ENCODE assay signal across 9 cellular contexts in the genomic region with DNA sequence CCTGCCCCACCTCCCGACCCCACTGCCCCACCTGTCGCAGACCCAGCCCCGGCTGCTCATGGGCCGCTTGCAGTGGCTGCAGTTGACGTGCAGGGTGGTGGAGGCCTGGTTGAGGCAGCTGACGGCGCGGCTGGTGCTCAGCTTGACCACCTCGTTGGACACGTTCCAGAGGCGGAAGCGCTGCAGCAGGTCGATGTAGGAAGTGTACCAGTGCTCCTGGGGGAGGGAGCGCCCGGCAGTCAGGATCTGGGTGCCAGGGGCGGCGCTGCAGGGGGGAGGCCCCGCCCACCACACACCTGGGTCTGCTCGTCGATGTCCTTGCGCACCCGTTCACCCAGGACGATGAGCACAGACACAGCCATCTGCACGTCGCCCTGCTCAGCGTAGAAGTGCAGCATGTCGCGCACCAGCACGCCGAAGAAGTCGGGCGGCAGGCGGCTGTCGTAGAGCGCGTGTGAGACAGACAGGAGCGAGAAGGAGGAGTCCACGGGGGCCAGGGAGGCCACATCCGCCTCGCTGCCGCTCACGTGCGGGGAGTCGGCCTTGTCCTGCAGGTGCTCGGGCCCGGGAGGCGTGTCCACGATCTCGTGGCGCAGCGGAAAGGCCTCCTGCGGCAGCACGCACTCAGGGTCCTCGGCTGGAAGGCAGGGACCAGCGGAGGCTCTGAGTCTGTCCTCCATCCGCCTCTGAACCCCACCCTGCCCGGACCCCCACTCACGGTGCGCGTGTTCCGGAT. TPM values are rescaled to one million over a fixed set of nuclear protein-coding genes. Genes with fewer than 3 reads are reported as not detected.
DNase-seq lines count a peak whose midpoint lies in the region; ATAC-seq, FAIRE-seq and TF ChIP-seq lines count a peak whose summit lies in the region.
"Had no signal": no experiment of that assay in that cellular context is flagged by ENCODE, and none has a peak within 500 bp of the region (broad histone marks: within the 10 kb centered on the region; RNA-seq: fewer than 3 reads in every experiment).

No MANE protein-coding gene starts in this region.

- intact Hi-C loops in right lobe of liver (cut with DNase I), result no loop called here
- intact Hi-C loops in activated naive CD4-positive, alpha-beta T cell treated with anti-CD3 and anti-CD28 coated beads for 36 hours (cut with micrococcal nuclease), result loop anchor here (2.0 to 5.0 kb wide), 3 partner anchors 37 to 158 kb away; partner anchors contain the start of genes ANTKMT, CAPN15 and METTL26

- peaks cover 12% of the 10 kb centered on the region for H3K36me3 Mint-ChIP-seq in activated naive CD4-positive, alpha-beta T cell treated with anti-CD3 and anti-CD28 coated beads for 36 hours (ENCODE audit: low read depth)

- TF ChIP-seq CTCF in A549 (IDR thresholded peaks at IDR 0.05) (no peak), HEK293 (tag by site-specific recombination; IDR thresholded peaks at IDR 0.05) (no peak), RWPE1 (conservative IDR thresholded peaks at IDR 0.05; ENCODE audit: low read depth) (no peak), right lobe of liver (IDR thresholded peaks at IDR 0.05) (no peak)

- peak overlapping the region; percentile 91 to 93 for H3K27ac ChIP-seq in A549
- H3K27ac ChIP-seq in HEK293 (ENCODE audit: extremely low read depth, low read depth, low read length), result no peak overlapping the region; the same call in 1 of the 2 replicates
- peak overlapping the region; percentile 94 for H3K27ac ChIP-seq in RWPE1
- no peak overlapping the region for H3K27ac ChIP-seq in right lobe of liver
- H3K27ac ChIP-seq: neural progenitor cell had no signal

- peak overlapping the region; percentile 76 for H3K4me3 ChIP-seq in A549
- H3K4me3 ChIP-seq in HEK293 (ENCODE audit: low read depth, low read length), result no peak overlapping the region
- peak overlapping the region in 2 of 3 donors; percentile 68 to 84 for H3K4me3 ChIP-seq in right lobe of liver

- H3K9me3 Mint-ChIP-seq in activated naive CD4-positive, alpha-beta T cell treated with anti-CD3 and anti-CD28 coated beads for 36 hours, result no peaks in the 10 kb centered on the region
- H3K9me3 Mint-ChIP-seq: neural progenitor cell had no signal

- CTCF ChIA-PET in A549 (lab: Yijun Ruan, JAX), result interaction anchor here (0.8 to 4.8 kb wide), 3 partner anchors 18 to 27 kb away, joined by 3 to 32 read pairs (median 11); partner anchors contain the start of gene RHOT2
- CTCF ChIA-PET in HEK293 (lab: Yijun Ruan, JAX), result interaction anchor here (1.8 kb wide), 1 partner anchor 27 kb away, joined by 3 read pairs; no protein-coding TSS in a partner anchor
- CTCF ChIA-PET in RWPE1 (lab: Yijun Ruan, JAX), result interaction anchor here (0.7 to 1.6 kb wide), 3 partner anchors 14 to 93 kb away, joined by 3 to 5 read pairs (median 3); partner anchors contain the start of gene METRN
- CTCF ChIA-PET in activated naive CD4-positive, alpha-beta T cell treated with anti-CD3 and anti-CD28 coated beads for 36 hours (lab: Charles Lee), result no interaction called here

- no peak overlapping the region for H3K4me3 Mint-ChIP-seq in activated naive CD4-positive, alpha-beta T cell treated with anti-CD3 and anti-CD28 coated beads for 36 hours

- peaks cover 3 to 72% of the 10 kb centered on the region in 2 experiments; a peak in 1 of 3 replicates for H3K36me3 ChIP-seq in HEK293 (ENCODE audit: control insufficient read depth in 2 of 2, insufficient read depth in 1 of 2, low read length in 2 of 2)
- peaks cover 0 to 21% (median 7%) of the 10 kb centered on the region in 4 donors for H3K36me3 ChIP-seq in right lobe of liver

- DNase-seq in A549 (ENCODE audit: low read depth in 1 of 2, low spot score in 1 of 2), result no peak
- DNase-seq in RWPE1 (ENCODE audit: low spot score), result no peak
- DNase-seq in right lobe of liver, result peak in 2 of 3 donors; percentile 67 to 69
- DNase-seq in iPS-NIHi11 (ENCODE audit: low spot score), result no peak
- DNase-seq in activated naive CD4-positive, alpha-beta T cell treated with anti-CD3 and anti-CD28 coated beads for 36 hours, result no peak

- ATAC-seq in A549 (no peak), right lobe of liver (no peak), GM21529 (IDR thresholded peaks at IDR 0.05; ENCODE audit: unreplicated experiment) (no peak), HG03439 (IDR thresholded peaks at IDR 0.05; ENCODE audit: unreplicated experiment) (no peak)

- peak overlapping the region; percentile 93 for H3K4me2 ChIP-seq in A549

- POLR2A ChIA-PET in A549 (lab: Yijun Ruan, JAX), result interaction anchor here (1.7 kb wide), 1 partner anchor 10 kb away, joined by 6 read pairs; no protein-coding TSS in a partner anchor
- POLR2A ChIA-PET in HEK293 (lab: Yijun Ruan, JAX), result interaction anchor here (1.0 to 1.4 kb wide), 7 partner anchors 10 to 450 kb away, joined by 3 to 9 read pairs (median 4); partner anchors contain the start of genes CCDC78, FAM234A, HAGHL and RHBDL1
- POLR2A ChIA-PET in RWPE1 (lab: Yijun Ruan, JAX; ENCODE audit: low non-redundant PET), result no interaction called here

- no peak for TF ChIP-seq RAD21 in A549 (conservative IDR thresholded peaks at IDR 0.05 in 1 of 2, IDR thresholded peaks at IDR 0.05 in 1 of 2)

- peaks cover 48% of the 10 kb centered on the region for H3K4me1 Mint-ChIP-seq in activated naive CD4-positive, alpha-beta T cell treated with anti-CD3 and anti-CD28 coated beads for 36 hours (ENCODE audit: low read depth)

- H3K9me3 ChIP-seq in A549 (no peaks in the 10 kb centered on the region), HEK293 (ENCODE audit: control insufficient read depth, insufficient read depth, low read depth, low read length) (no peaks in the 10 kb centered on the region), right lobe of liver (no peaks in the 10 kb centered on the region)

- H3K4me1 ChIP-seq in A549, result peaks cover 37% of the 10 kb centered on the region
- peaks cover 9% of the 10 kb centered on the region; the same call in 1 of the 2 replicates for H3K4me1 ChIP-seq in HEK293 (ENCODE audit: control insufficient read depth, insufficient read depth, low read length)
- peaks cover 0 to 47% (median 20%) of the 10 kb centered on the region in 4 donors for H3K4me1 ChIP-seq in right lobe of liver

- 94% methylated on average over 49 of the region's 61 CpGs for WGBS in A549 (ENCODE audit: missing lambda C conversion rate)
- WGBS in right lobe of liver (ENCODE audit: insufficient coverage, low coverage, low lambda C conversion rate, missing lambda C conversion rate), result 96% methylated on average over 4 of the region's 61 CpGs

- no peak for FAIRE-seq in A549 (lab: Jason Lieb, UNC)

- no peak for TF ChIP-seq POLR2A in A549 (IDR thresholded peaks at IDR 0.05; ENCODE audit: low read length)
- no peak for TF ChIP-seq POLR2A in right lobe of liver (IDR thresholded peaks at IDR 0.05)

- H3K27me3 ChIP-seq in right lobe of liver, result no peaks in the 10 kb centered on the region
- H3K27me3 ChIP-seq: neural progenitor cell had no signal

- no peaks in the 10 kb centered on the region for H3K27me3 Mint-ChIP-seq in activated naive CD4-positive, alpha-beta T cell treated with anti-CD3 and anti-CD28 coated beads for 36 hours (ENCODE audit: low read depth)

- no peak overlapping the region for H3K27ac Mint-ChIP-seq in activated naive CD4-positive, alpha-beta T cell treated with anti-CD3 and anti-CD28 coated beads for 36 hours
- H3K27ac Mint-ChIP-seq: neural progenitor cell had no signal

- TF ChIP-seq EP300 in A549 (IDR thresholded peaks at IDR 0.05), result no peak

RNA-seq across cellular contexts. Expression of gene JMJD8, which starts 1.0 kb away (rescaled TPM):
- polyA plus RNA-seq in A549 (2011; rRNA removed) (37.5 and 43.8 TPM in 2 replicates), A549 (2017; fragmentation: RNase III; extraction: RNeasy Plus Mini Kit Qiagen cat#74134 plus additional on column Dnase treatment) (72.6 to 77.0 TPM (median 73.7 TPM) in 3 replicates)
- polyA plus RNA-seq in A549 (2012; cell fraction: cytosol; rRNA removed), result 109 and 141 TPM in 2 replicates
- polyA plus RNA-seq in A549 (2012; cell fraction: nucleus; rRNA removed), result 182 and 269 TPM in 2 replicates
- polyA minus RNA-seq in A549 (2011; rRNA and poly(A)+ RNA removed), result 33.6 and 39.1 TPM in 2 replicates
- total RNA-seq in right lobe of liver, result 10 to 100 TPM; 26.9 to 68.1 (median 36.9) TPM
- total RNA-seq in activated naive CD4-positive, alpha-beta T cell treated with anti-CD3 and anti-CD28 coated beads for 36 hours, result 10 to 100 TPM; 18.2 to 20.5 TPM

RNA-seq across cellular contexts. Expression of gene STUB1, which starts 4.9 kb away (rescaled TPM):
- polyA plus RNA-seq in A549 (2011; rRNA removed), result 53.2 and 60.6 TPM in 2 replicates
- 134 and 143 TPM in 2 replicates for polyA plus RNA-seq in A549 (2012; cell fraction: cytosol; rRNA removed)
- polyA plus RNA-seq in A549 (2012; cell fraction: nucleus; rRNA removed), result 123 and 167 TPM in 2 replicates
- 90.0 to 93.5 TPM (median 90.4 TPM) in 3 replicates for polyA plus RNA-seq in A549 (2017; fragmentation: RNase III; extraction: RNeasy Plus Mini Kit Qiagen cat#74134 plus additional on column Dnase treatment)
- 18.1 and 28.3 TPM in 2 replicates for polyA minus RNA-seq in A549 (2011; rRNA and poly(A)+ RNA removed)
- total RNA-seq in right lobe of liver, result 10 to 100 TPM; 37.3 to 69.6 (median 54.3) TPM
- total RNA-seq in activated naive CD4-positive, alpha-beta T cell treated with anti-CD3 and anti-CD28 coated beads for 36 hours, result 10 to 100 TPM; 40.3 to 44.1 TPM

RNA-seq across cellular contexts. Expression of gene WDR24, which starts 5.1 kb away (rescaled TPM):
- polyA plus RNA-seq in A549 (2011; rRNA removed), result 2.7 and 3.0 TPM in 2 replicates
- 7.4 and 8.0 TPM in 2 replicates for polyA plus RNA-seq in A549 (2012; cell fraction: cytosol; rRNA removed)
- polyA plus RNA-seq in A549 (2012; cell fraction: nucleus; rRNA removed), result 35.9 and 47.7 TPM in 2 replicates
- polyA plus RNA-seq in A549 (2017; fragmentation: RNase III; extraction: RNeasy Plus Mini Kit Qiagen cat#74134 plus additional on column Dnase treatment), result 5.6 to 7.6 TPM (median 6.6 TPM) in 3 replicates
- polyA minus RNA-seq in A549 (2011; rRNA and poly(A)+ RNA removed), result 2.8 and 5.1 TPM in 2 replicates
- total RNA-seq in right lobe of liver, result 10 to 100 TPM in 1 of 6 experiments, 1 to 10 TPM in 5; 5.5 to 11.7 (median 9.7) TPM
- total RNA-seq in activated naive CD4-positive, alpha-beta T cell treated with anti-CD3 and anti-CD28 coated beads for 36 hours, result 10 to 100 TPM; 17.4 to 17.7 TPM

RNA-seq across cellular contexts. Expression of gene RHBDL1, which starts 9.7 kb away (rescaled TPM):
- polyA plus RNA-seq in A549 (2011; rRNA removed), result 0.56 and 0.75 TPM in 2 replicates
- polyA plus RNA-seq in A549 (2012; cell fraction: cytosol; rRNA removed), result 1.5 and 1.8 TPM in 2 replicates
- polyA plus RNA-seq in A549 (2012; cell fraction: nucleus; rRNA removed), result 19.1 and 19.7 TPM in 2 replicates
- polyA plus RNA-seq in A549 (2017; fragmentation: RNase III; extraction: RNeasy Plus Mini Kit Qiagen cat#74134 plus additional on column Dnase treatment), result 1.2 to 1.6 TPM (median 1.4 TPM) in 3 replicates
- polyA minus RNA-seq in A549 (2011; rRNA and poly(A)+ RNA removed), result 0.12 and 0.29 TPM in 2 replicates
- total RNA-seq in right lobe of liver, result 1 to 10 TPM in 1 of 6 experiments, under 1 TPM in 5; 0.37 to 1.1 (median 0.60) TPM
- total RNA-seq in activated naive CD4-positive, alpha-beta T cell treated with anti-CD3 and anti-CD28 coated beads for 36 hours, result under 1 TPM; 0.60 to 0.94 TPM

RNA-seq across cellular contexts. Expression of gene RHOT2, which starts 17.2 kb away (rescaled TPM):
- polyA plus RNA-seq in A549 (2011; rRNA removed) (33.9 and 38.0 TPM in 2 replicates), A549 (2017; fragmentation: RNase III; extraction: RNeasy Plus Mini Kit Qiagen cat#74134 plus additional on column Dnase treatment) (74.0 to 83.5 TPM (median 83.1 TPM) in 3 replicates)
- polyA plus RNA-seq in A549 (2012; cell fraction: cytosol; rRNA removed), result 125 and 162 TPM in 2 replicates
- 953 and 1,278 TPM in 2 replicates for polyA plus RNA-seq in A549 (2012; cell fraction: nucleus; rRNA removed)
- 26.4 and 38.1 TPM in 2 replicates for polyA minus RNA-seq in A549 (2011; rRNA and poly(A)+ RNA removed)
- 10 to 100 TPM; 28.5 to 44.8 (median 40.3) TPM for total RNA-seq in right lobe of liver
- 10 to 100 TPM; 81.9 to 84.0 TPM for total RNA-seq in activated naive CD4-positive, alpha-beta T cell treated with anti-CD3 and anti-CD28 coated beads for 36 hours

Comparison
In these comparisons a context has a peak if more than half of its experiments do, and no peak if none do; other contexts are left out.
1. DNase-seq: peak in right lobe of liver (2 of 3); none in A549 (0 of 2), RWPE1 (single experiment), iPS-NIHi11 (single experiment) and activated naive CD4-positive, alpha-beta T cell treated with anti-CD3 and anti-CD28 coated beads for 36 hours (single experiment).
2. H3K27ac ChIP-seq: peak in A549 (2 of 2) and RWPE1 (single experiment); none in HEK293 (single experiment) and right lobe of liver (0 of 3).
3. Of the 5 proteins assayed by ChIP-seq in both HEK293 and A549: peak only in HEK293: PBX3; only in A549: none; in both: none; in neither: 4.